Comparison of ENCODE assay signal across 7 cellular contexts in genomic region chr15:85691350-85692240, GRCh38.
A peak's percentile ranks its signal among the peaks of the same experiment; 100 is the strongest.
DNase-seq lines count a peak whose midpoint lies in the region; ATAC-seq and TF ChIP-seq lines count a peak whose summit lies in the region.

No MANE protein-coding gene starts in this region.

- peak overlapping the region; percentile 81 for H3K4me3 Mint-ChIP-seq in activated CD4-positive, alpha-beta memory T cell treated with anti-CD3 and anti-CD28 coated beads for 36 hours
- H3K4me3 Mint-ChIP-seq in nephron progenitor cell = no peak overlapping the region

- no peak for TF ChIP-seq CTCF in nephron progenitor cell (IDR thresholded peaks at IDR 0.05)

- intact Hi-C loops in activated CD4-positive, alpha-beta memory T cell treated with anti-CD3 and anti-CD28 coated beads for 36 hours (cut with micrococcal nuclease) = loop anchor here (1.0 kb wide), 3 partner anchors 23 to 72 kb away; no protein-coding TSS in a partner anchor

- no peaks in the 10 kb centered on the region for H3K9me3 Mint-ChIP-seq in activated CD4-positive, alpha-beta memory T cell treated with anti-CD3 and anti-CD28 coated beads for 36 hours
- H3K9me3 Mint-ChIP-seq in nephron progenitor cell = no peaks in the 10 kb centered on the region

- POLR2A ChIA-PET in activated CD4-positive, alpha-beta memory T cell treated with anti-CD3 and anti-CD28 coated beads for 36 hours (lab: Charles Lee) = interaction anchor here (0.8 to 6.2 kb wide), 17 partner anchors 11 to 202 kb away, joined by 3 to 133 read pairs (median 5); no protein-coding TSS in a partner anchor

- peak overlapping the region; percentile 98 for H3K27ac Mint-ChIP-seq in activated CD4-positive, alpha-beta memory T cell treated with anti-CD3 and anti-CD28 coated beads for 36 hours
- H3K27ac Mint-ChIP-seq in nephron progenitor cell = peak overlapping the region; percentile 40

- no peaks in the 10 kb centered on the region for H3K27me3 Mint-ChIP-seq in activated CD4-positive, alpha-beta memory T cell treated with anti-CD3 and anti-CD28 coated beads for 36 hours
- no peaks in the 10 kb centered on the region for H3K27me3 Mint-ChIP-seq in nephron progenitor cell (ENCODE audit: low read depth, poor library complexity)

- peaks cover 52% of the 10 kb centered on the region for H3K36me3 Mint-ChIP-seq in activated CD4-positive, alpha-beta memory T cell treated with anti-CD3 and anti-CD28 coated beads for 36 hours
- H3K36me3 Mint-ChIP-seq in nephron progenitor cell (ENCODE audit: low read depth) = peaks cover 42% of the 10 kb centered on the region

- H3K4me1 Mint-ChIP-seq in activated CD4-positive, alpha-beta memory T cell treated with anti-CD3 and anti-CD28 coated beads for 36 hours (ENCODE audit: low read depth) = peaks cover 84% of the 10 kb centered on the region
- peaks cover 37% of the 10 kb centered on the region for H3K4me1 Mint-ChIP-seq in nephron progenitor cell

- DNase-seq in activated CD4-positive, alpha-beta memory T cell treated with anti-CD3 and anti-CD28 coated beads for 36 hours = peak; percentile 69
- no peak for DNase-seq in nephron progenitor cell
- no peak for DNase-seq in HuH-7.5 (ENCODE audit: low spot score)
- no peak for DNase-seq in NCI-H524 (lab: John Stamatoyannopoulos, UW)
- DNase-seq in NCI-H2171 treated with DMSO at 0.1 percent for 48 hours (lab: John Stamatoyannopoulos, UW) = no peak

- ATAC-seq in GM18909 (IDR thresholded peaks at IDR 0.05; ENCODE audit: poor library complexity, unreplicated experiment) (peak; percentile 61), HG02678 (IDR thresholded peaks at IDR 0.05; ENCODE audit: unreplicated experiment) (peak; percentile 45)

- CTCF ChIA-PET in activated CD4-positive, alpha-beta memory T cell treated with anti-CD3 and anti-CD28 coated beads for 36 hours (lab: Charles Lee) = interaction anchor here (0.5 to 6.1 kb wide), 13 partner anchors 12 to 395 kb away, joined by 3 to 42 read pairs (median 4); no protein-coding TSS in a partner anchor
